1 cellular context compared by ENCODE assay signal in genomic region chr16:51442140-51442539, GRCh38.
TF ChIP-seq lines count a peak whose summit lies in the region.

No MANE protein-coding gene starts in this region.

TF ChIP-seq in H1, 55 proteins besides CTCF, POLR2A, EP300 and RAD21 (continued from another document):
- TF ChIP-seq, protein P1, sequence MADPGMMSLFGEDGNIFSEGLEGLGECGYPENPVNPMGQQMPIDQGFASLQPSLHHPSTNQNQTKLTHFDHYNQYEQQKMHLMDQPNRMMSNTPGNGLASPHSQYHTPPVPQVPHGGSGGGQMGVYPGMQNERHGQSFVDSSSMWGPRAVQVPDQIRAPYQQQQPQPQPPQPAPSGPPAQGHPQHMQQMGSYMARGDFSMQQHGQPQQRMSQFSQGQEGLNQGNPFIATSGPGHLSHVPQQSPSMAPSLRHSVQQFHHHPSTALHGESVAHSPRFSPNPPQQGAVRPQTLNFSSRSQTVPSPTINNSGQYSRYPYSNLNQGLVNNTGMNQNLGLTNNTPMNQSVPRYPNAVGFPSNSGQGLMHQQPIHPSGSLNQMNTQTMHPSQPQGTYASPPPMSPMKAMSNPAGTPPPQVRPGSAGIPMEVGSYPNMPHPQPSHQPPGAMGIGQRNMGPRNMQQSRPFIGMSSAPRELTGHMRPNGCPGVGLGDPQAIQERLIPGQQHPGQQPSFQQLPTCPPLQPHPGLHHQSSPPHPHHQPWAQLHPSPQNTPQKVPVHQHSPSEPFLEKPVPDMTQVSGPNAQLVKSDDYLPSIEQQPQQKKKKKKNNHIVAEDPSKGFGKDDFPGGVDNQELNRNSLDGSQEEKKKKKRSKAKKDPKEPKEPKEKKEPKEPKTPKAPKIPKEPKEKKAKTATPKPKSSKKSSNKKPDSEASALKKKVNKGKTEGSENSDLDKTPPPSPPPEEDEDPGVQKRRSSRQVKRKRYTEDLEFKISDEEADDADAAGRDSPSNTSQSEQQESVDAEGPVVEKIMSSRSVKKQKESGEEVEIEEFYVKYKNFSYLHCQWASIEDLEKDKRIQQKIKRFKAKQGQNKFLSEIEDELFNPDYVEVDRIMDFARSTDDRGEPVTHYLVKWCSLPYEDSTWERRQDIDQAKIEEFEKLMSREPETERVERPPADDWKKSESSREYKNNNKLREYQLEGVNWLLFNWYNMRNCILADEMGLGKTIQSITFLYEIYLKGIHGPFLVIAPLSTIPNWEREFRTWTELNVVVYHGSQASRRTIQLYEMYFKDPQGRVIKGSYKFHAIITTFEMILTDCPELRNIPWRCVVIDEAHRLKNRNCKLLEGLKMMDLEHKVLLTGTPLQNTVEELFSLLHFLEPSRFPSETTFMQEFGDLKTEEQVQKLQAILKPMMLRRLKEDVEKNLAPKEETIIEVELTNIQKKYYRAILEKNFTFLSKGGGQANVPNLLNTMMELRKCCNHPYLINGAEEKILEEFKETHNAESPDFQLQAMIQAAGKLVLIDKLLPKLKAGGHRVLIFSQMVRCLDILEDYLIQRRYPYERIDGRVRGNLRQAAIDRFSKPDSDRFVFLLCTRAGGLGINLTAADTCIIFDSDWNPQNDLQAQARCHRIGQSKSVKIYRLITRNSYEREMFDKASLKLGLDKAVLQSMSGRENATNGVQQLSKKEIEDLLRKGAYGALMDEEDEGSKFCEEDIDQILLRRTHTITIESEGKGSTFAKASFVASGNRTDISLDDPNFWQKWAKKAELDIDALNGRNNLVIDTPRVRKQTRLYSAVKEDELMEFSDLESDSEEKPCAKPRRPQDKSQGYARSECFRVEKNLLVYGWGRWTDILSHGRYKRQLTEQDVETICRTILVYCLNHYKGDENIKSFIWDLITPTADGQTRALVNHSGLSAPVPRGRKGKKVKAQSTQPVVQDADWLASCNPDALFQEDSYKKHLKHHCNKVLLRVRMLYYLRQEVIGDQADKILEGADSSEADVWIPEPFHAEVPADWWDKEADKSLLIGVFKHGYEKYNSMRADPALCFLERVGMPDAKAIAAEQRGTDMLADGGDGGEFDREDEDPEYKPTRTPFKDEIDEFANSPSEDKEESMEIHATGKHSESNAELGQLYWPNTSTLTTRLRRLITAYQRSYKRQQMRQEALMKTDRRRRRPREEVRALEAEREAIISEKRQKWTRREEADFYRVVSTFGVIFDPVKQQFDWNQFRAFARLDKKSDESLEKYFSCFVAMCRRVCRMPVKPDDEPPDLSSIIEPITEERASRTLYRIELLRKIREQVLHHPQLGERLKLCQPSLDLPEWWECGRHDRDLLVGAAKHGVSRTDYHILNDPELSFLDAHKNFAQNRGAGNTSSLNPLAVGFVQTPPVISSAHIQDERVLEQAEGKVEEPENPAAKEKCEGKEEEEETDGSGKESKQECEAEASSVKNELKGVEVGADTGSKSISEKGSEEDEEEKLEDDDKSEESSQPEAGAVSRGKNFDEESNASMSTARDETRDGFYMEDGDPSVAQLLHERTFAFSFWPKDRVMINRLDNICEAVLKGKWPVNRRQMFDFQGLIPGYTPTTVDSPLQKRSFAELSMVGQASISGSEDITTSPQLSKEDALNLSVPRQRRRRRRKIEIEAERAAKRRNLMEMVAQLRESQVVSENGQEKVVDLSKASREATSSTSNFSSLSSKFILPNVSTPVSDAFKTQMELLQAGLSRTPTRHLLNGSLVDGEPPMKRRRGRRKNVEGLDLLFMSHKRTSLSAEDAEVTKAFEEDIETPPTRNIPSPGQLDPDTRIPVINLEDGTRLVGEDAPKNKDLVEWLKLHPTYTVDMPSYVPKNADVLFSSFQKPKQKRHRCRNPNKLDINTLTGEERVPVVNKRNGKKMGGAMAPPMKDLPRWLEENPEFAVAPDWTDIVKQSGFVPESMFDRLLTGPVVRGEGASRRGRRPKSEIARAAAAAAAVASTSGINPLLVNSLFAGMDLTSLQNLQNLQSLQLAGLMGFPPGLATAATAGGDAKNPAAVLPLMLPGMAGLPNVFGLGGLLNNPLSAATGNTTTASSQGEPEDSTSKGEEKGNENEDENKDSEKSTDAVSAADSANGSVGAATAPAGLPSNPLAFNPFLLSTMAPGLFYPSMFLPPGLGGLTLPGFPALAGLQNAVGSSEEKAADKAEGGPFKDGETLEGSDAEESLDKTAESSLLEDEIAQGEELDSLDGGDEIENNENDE (IDR thresholded peaks at IDR 0.05; ENCODE audit: insufficient replicate concordance, low read length) = no peak
TF ChIP-seq in H1: peak in this region for 0.
